ENCODE assay signal across 15 cellular contexts in genomic region chr3:55511895-55512585, GRCh38. TPM values are rescaled to one million over a fixed set of nuclear protein-coding genes. Genes with fewer than 3 reads are reported as not detected.
A peak's percentile ranks its signal among the peaks of the same experiment; 100 is the strongest.
DNase-seq lines count a peak whose midpoint lies in the region; ATAC-seq and TF ChIP-seq lines count a peak whose summit lies in the region.
"Had no signal": no experiment of that assay in that cellular context is flagged by ENCODE, and none has a peak within 500 bp of the region (broad histone marks: within the 10 kb centered on the region; RNA-seq: fewer than 3 reads in every experiment).

No MANE protein-coding gene starts in this region.

- DNase-seq in Right ventricle myocardium superior, result no peak
- DNase-seq in right atrium auricular region (ENCODE audit: low spot score), result no peak
- DNase-seq in astrocyte of the hippocampus (ENCODE audit: low read depth, low spot score), result peak; percentile 80
- DNase-seq in hepatic stellate cell (ENCODE audit: low spot score), result peak; percentile 37
- DNase-seq in aorta, result no peak
- no peak for DNase-seq in D341Med (ENCODE audit: low spot score)
- no peak for DNase-seq in activated naive CD8-positive, alpha-beta T cell treated with anti-CD3 and anti-CD28 coated beads for 36 hours
- DNase-seq in posterior vena cava (ENCODE audit: low spot score), result no peak
- DNase-seq: islet precursor cell, natural killer cell, NCI-H1105, OCI-M1, spleen had no signal

- H3K27me3 ChIP-seq in right atrium auricular region (no peaks in the 10 kb centered on the region), aorta (ENCODE audit: control insufficient read depth in 1 of 2, insufficient read depth in 2 of 2, low read length in 1 of 2) (peaks cover 0 to under 1% of the 10 kb centered on the region in 2 donors)

- H3K27me3 Mint-ChIP-seq in activated naive CD8-positive, alpha-beta T cell treated with anti-CD3 and anti-CD28 coated beads for 36 hours, result peaks cover 4% of the 10 kb centered on the region
- H3K27me3 Mint-ChIP-seq: central memory CD8-positive, alpha-beta T cell had no signal

- H3K9me3 Mint-ChIP-seq in activated naive CD8-positive, alpha-beta T cell treated with anti-CD3 and anti-CD28 coated beads for 36 hours, result no peaks in the 10 kb centered on the region
- H3K9me3 Mint-ChIP-seq: T-helper 1 cell treated with Interleukin-12 subunit alpha and Interleukin-12 subunit beta and Interleukin-4 antibody, amounts not matched to agents 30 μg/mL and 1 μg/mL, for 36 hours had no signal

- no peaks in the 10 kb centered on the region for H3K4me1 Mint-ChIP-seq in activated naive CD8-positive, alpha-beta T cell treated with anti-CD3 and anti-CD28 coated beads for 36 hours
- H3K4me1 Mint-ChIP-seq: central memory CD8-positive, alpha-beta T cell; natural killer cell had no signal

- H3K27ac ChIP-seq in right atrium auricular region (no peak overlapping the region), aorta (ENCODE audit: low read depth in 1 of 2, low read length in 2 of 2) (no peak overlapping the region)
- H3K27ac ChIP-seq: spleen had no signal

- 22 to 26% methylated on average over 7 of the region's 7 CpGs for WGBS in aorta, 2 donors

- H3K4me3 ChIP-seq in right atrium auricular region (no peak overlapping the region), aorta (ENCODE audit: low read length in 2 of 2) (no peak overlapping the region)
- H3K4me3 ChIP-seq: spleen had no signal

- no peak overlapping the region for H3K27ac Mint-ChIP-seq in activated naive CD8-positive, alpha-beta T cell treated with anti-CD3 and anti-CD28 coated beads for 36 hours
- H3K27ac Mint-ChIP-seq: natural killer cell; T-helper 1 cell treated with Interleukin-12 subunit alpha and Interleukin-12 subunit beta and Interleukin-4 antibody, amounts not matched to agents 30 μg/mL and 1 μg/mL, for 36 hours had no signal

- no peaks in the 10 kb centered on the region for H3K9me3 ChIP-seq in right atrium auricular region
- no peaks in the 10 kb centered on the region for H3K9me3 ChIP-seq in aorta (ENCODE audit: control insufficient read depth, low read length)
- H3K9me3 ChIP-seq: spleen had no signal

- no peaks in the 10 kb centered on the region for H3K4me1 ChIP-seq in right atrium auricular region
- H3K4me1 ChIP-seq in aorta (ENCODE audit: control insufficient read depth in 1 of 2, insufficient read depth in 2 of 2, low read length in 2 of 2), result no peaks in the 10 kb centered on the region
- H3K4me1 ChIP-seq: spleen had no signal

- no peak overlapping the region for H3K4me3 Mint-ChIP-seq in activated naive CD8-positive, alpha-beta T cell treated with anti-CD3 and anti-CD28 coated beads for 36 hours
- H3K4me3 Mint-ChIP-seq: central memory CD8-positive, alpha-beta T cell; natural killer cell; T-helper 1 cell treated with Interleukin-12 subunit alpha and Interleukin-12 subunit beta and Interleukin-4 antibody, amounts not matched to agents 30 μg/mL and 1 μg/mL, for 36 hours had no signal

- peak; percentile 10 for ATAC-seq in Right ventricle myocardium superior (ENCODE audit: poor library complexity)
- peak; percentile 11 for ATAC-seq in aorta (ENCODE audit: low FRiP score)
- ATAC-seq: natural killer cell had no signal

- intact Hi-C loops in Right ventricle myocardium superior (cut with DNase I) (no loop called here), aorta (cut with DNase I) (no loop called here), posterior vena cava (cut with DNase I) (no loop called here)

- H3K36me3 Mint-ChIP-seq in activated naive CD8-positive, alpha-beta T cell treated with anti-CD3 and anti-CD28 coated beads for 36 hours, result no peaks in the 10 kb centered on the region
- H3K36me3 Mint-ChIP-seq: natural killer cell had no signal

- H3K36me3 ChIP-seq in right atrium auricular region, result no peaks in the 10 kb centered on the region
- no peaks in the 10 kb centered on the region for H3K36me3 ChIP-seq in aorta (ENCODE audit: control insufficient read depth in 1 of 2, insufficient read depth in 2 of 2, low read length in 1 of 2)
- H3K36me3 ChIP-seq: spleen had no signal

- no peak for TF ChIP-seq CTCF in right atrium auricular region (IDR thresholded peaks at IDR 0.05)

RNA-seq across cellular contexts. Expression of gene WNT5A, which starts 24.9 kb away (rescaled TPM):
- 6.7 TPM for total RNA-seq in Right ventricle myocardium superior
- 1 to 10 TPM; 2.8 to 8.0 TPM for total RNA-seq in right atrium auricular region
- total RNA-seq in aorta, result 10 to 100 TPM in 1 of 2 donors, under 1 TPM in 1; 0.52 to 10.6 TPM
- polyA plus RNA-seq in aorta, result under 1 TPM; 0.13 to 0.33 TPM
- total RNA-seq in activated naive CD8-positive, alpha-beta T cell treated with anti-CD3 and anti-CD28 coated beads for 36 hours, result not detected
- total RNA-seq in posterior vena cava, result 1 to 10 TPM; 2.2 to 6.7 TPM
- total RNA-seq: natural killer cell had no signal

Comparison
In these comparisons a context has a peak if more than half of its experiments do, and no peak if none do; other contexts are left out.
1. DNase-seq: peak in astrocyte of the hippocampus (single experiment) and hepatic stellate cell (single experiment); none in Right ventricle myocardium superior (single experiment), right atrium auricular region (single experiment), aorta (0 of 2), D341Med (single experiment), activated naive CD8-positive, alpha-beta T cell treated with anti-CD3 and anti-CD28 coated beads for 36 hours (single experiment) and posterior vena cava (single experiment).